In the genomic region with DNA sequence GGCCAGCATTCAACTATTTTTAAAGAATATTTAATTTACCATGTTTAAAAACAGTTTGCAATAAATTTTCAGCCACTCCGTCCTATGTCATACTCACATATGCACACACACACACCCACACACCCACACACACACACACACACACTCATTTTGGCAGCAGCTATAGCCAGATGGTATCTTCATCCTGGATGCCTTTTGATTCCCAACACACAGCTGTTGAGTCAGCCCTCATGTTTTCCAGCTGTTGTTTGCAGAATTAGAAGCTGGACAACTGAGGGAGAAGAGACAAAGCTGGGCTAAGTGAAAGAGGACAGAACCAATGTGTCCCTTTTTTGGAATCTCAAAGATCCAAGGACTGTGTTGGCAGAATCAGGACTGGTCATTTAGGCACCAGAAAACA, we compare ENCODE assay signal across 1 cellular context.
TF ChIP-seq lines count a peak whose summit lies in the region.

No MANE protein-coding gene starts in this region.

TF ChIP-seq in SK-N-SH, 30 proteins besides CTCF, POLR2A, EP300 and RAD21 (continued from another document):
- TF ChIP-seq, protein P1, sequence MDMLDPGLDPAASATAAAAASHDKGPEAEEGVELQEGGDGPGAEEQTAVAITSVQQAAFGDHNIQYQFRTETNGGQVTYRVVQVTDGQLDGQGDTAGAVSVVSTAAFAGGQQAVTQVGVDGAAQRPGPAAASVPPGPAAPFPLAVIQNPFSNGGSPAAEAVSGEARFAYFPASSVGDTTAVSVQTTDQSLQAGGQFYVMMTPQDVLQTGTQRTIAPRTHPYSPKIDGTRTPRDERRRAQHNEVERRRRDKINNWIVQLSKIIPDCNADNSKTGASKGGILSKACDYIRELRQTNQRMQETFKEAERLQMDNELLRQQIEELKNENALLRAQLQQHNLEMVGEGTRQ (IDR thresholded peaks at IDR 0.05; ENCODE audit: borderline replicate concordance, low read depth, low read length) = no peak
- TF ChIP-seq NRF1 (IDR thresholded peaks at IDR 0.05; ENCODE audit: low read depth, low read length) = no peak
- no peak for TF ChIP-seq ELF1 (IDR thresholded peaks at IDR 0.05)
